Comparison of ENCODE assay signal across 8 cellular contexts in genomic region chr12:43336962-43337555, GRCh38.
DNase-seq lines count a peak whose midpoint lies in the region; ATAC-seq and TF ChIP-seq lines count a peak whose summit lies in the region.

No MANE protein-coding gene starts in this region.

- H3F3A ChIP-seq in DOHH2 (ENCODE audit: control insufficient read depth, insufficient read depth), result no peaks in the 10 kb centered on the region

- no peaks in the 10 kb centered on the region for H3K27me3 ChIP-seq in DOHH2 (ENCODE audit: control insufficient read depth, low read length)
- no peaks in the 10 kb centered on the region for H3K27me3 ChIP-seq in body of pancreas

- in situ Hi-C loops in KBM-7 (cut with MboI; ENCODE audit: low pct_unique_long_range_greater_than_20kb, low sequenced_read_pairs), result no loop called here

- intact Hi-C loops in body of pancreas (cut with DNase I), result no loop called here

- no peaks in the 10 kb centered on the region for H3K79me2 ChIP-seq in DOHH2 (ENCODE audit: control insufficient read depth, low read length)

- no peaks in the 10 kb centered on the region for H3K36me3 Mint-ChIP-seq in naive B cell
- H3K36me3 Mint-ChIP-seq in stimulated activated effector memory CD8-positive, alpha-beta T cell treated with anti-CD3 and anti-CD28 coated beads, Interleukin-12 subunit alpha, Interleukin-12 subunit beta, amount 100 ng/mL, for 72 hours, result no peaks in the 10 kb centered on the region

- H3K27ac ChIP-seq in DOHH2 (ENCODE audit: low read depth, low read length) (no peak overlapping the region), body of pancreas (no peak overlapping the region)

- TF ChIP-seq CTCF in DOHH2 (IDR thresholded peaks at IDR 0.05; ENCODE audit: low read depth, low read length, poor library complexity, severe bottlenecking), result peak; percentile 55
- TF ChIP-seq CTCF in body of pancreas (IDR thresholded peaks at IDR 0.05), result peak in 6 of 7 experiments; percentile 21 to 46 (median 38)

- H3K4me3 ChIP-seq in DOHH2 (ENCODE audit: low read length), result no peak overlapping the region
- H3K4me3 ChIP-seq in body of pancreas, result no peak overlapping the region

- no peak for TF ChIP-seq POLR2A in body of pancreas (IDR thresholded peaks at IDR 0.05)

- ATAC-seq in body of pancreas (no peak), naive B cell (ENCODE audit: low read depth in 2 of 2) (no peak), HG02763 (IDR thresholded peaks at IDR 0.05; ENCODE audit: unreplicated experiment) (no peak), HG03521 (IDR thresholded peaks at IDR 0.05; ENCODE audit: unreplicated experiment) (no peak), HG03196 (IDR thresholded peaks at IDR 0.05; ENCODE audit: unreplicated experiment) (no peak)
- no peak for ATAC-seq in stimulated activated effector memory CD8-positive, alpha-beta T cell treated with anti-CD3 and anti-CD28 coated beads, Interleukin-12 subunit alpha, Interleukin-12 subunit beta, amount 100 ng/mL, for 72 hours

- 29 to 33% methylated on average over 1 of the region's 1 CpG for WGBS in body of pancreas, 2 donors

- no peaks in the 10 kb centered on the region for H4K20me1 ChIP-seq in DOHH2 (ENCODE audit: control insufficient read depth, insufficient read depth, low read depth, low read length)

- no peak overlapping the region for H3K4me3 Mint-ChIP-seq in naive B cell
- no peak overlapping the region for H3K4me3 Mint-ChIP-seq in stimulated activated effector memory CD8-positive, alpha-beta T cell treated with anti-CD3 and anti-CD28 coated beads, Interleukin-12 subunit alpha, Interleukin-12 subunit beta, amount 100 ng/mL, for 72 hours

- H3K4me1 Mint-ChIP-seq in naive B cell, result peaks cover 0 to 5% (median 3%) of the 10 kb centered on the region in 3 donors
- no peaks in the 10 kb centered on the region for H3K4me1 Mint-ChIP-seq in stimulated activated effector memory CD8-positive, alpha-beta T cell treated with anti-CD3 and anti-CD28 coated beads, Interleukin-12 subunit alpha, Interleukin-12 subunit beta, amount 100 ng/mL, for 72 hours

- H3K9me2 ChIP-seq in DOHH2 (replicated peaks; ENCODE audit: control insufficient read depth, low read length), result no peaks in the 10 kb centered on the region

- H3K27ac Mint-ChIP-seq in naive B cell, result no peak overlapping the region
- no peak overlapping the region for H3K27ac Mint-ChIP-seq in stimulated activated effector memory CD8-positive, alpha-beta T cell treated with anti-CD3 and anti-CD28 coated beads, Interleukin-12 subunit alpha, Interleukin-12 subunit beta, amount 100 ng/mL, for 72 hours

- no peak overlapping the region for H3K4me2 ChIP-seq in DOHH2 (ENCODE audit: low read length)

- DNase-seq in KBM-7 (peak; percentile 32), body of pancreas (no peak), naive B cell (peak; percentile 2)
- no peak for DNase-seq in stimulated activated effector memory CD8-positive, alpha-beta T cell treated with anti-CD3 and anti-CD28 coated beads, Interleukin-12 subunit alpha, Interleukin-12 subunit beta, amount 100 ng/mL, for 72 hours (ENCODE audit: low spot score in 2 of 2)

- no peaks in the 10 kb centered on the region for H3K36me3 ChIP-seq in DOHH2 (ENCODE audit: control insufficient read depth, low read length)
- no peaks in the 10 kb centered on the region for H3K36me3 ChIP-seq in body of pancreas (replicated peaks in 1 of 2; ENCODE audit: insufficient read depth in 1 of 2, low read depth in 2 of 2)

- no peaks in the 10 kb centered on the region for H3K9me3 Mint-ChIP-seq in naive B cell
- H3K9me3 Mint-ChIP-seq in stimulated activated effector memory CD8-positive, alpha-beta T cell treated with anti-CD3 and anti-CD28 coated beads, Interleukin-12 subunit alpha, Interleukin-12 subunit beta, amount 100 ng/mL, for 72 hours, result peaks cover under 1% of the 10 kb centered on the region

- H3K4me1 ChIP-seq in DOHH2 (ENCODE audit: control insufficient read depth, low read length), result no peaks in the 10 kb centered on the region
- peaks cover 6% of the 10 kb centered on the region for H3K4me1 ChIP-seq in body of pancreas

- H3K27me3 Mint-ChIP-seq in naive B cell, result peaks cover under 1 to 12% (median 5%) of the 10 kb centered on the region in 3 donors

- H3K9me3 ChIP-seq in DOHH2 (ENCODE audit: control insufficient read depth, insufficient read depth, low read length) (no peaks in the 10 kb centered on the region), body of pancreas (no peaks in the 10 kb centered on the region)

Comparison
In these comparisons a context has a peak if more than half of its experiments do, and no peak if none do; other contexts are left out.
1. DNase-seq: peak in KBM-7 (single experiment) and naive B cell (single experiment); none in body of pancreas (0 of 4) and stimulated activated effector memory CD8-positive, alpha-beta T cell treated with anti-CD3 and anti-CD28 coated beads, Interleukin-12 subunit alpha, Interleukin-12 subunit beta, amount 100 ng/mL, for 72 hours (0 of 2).